Comparison of ENCODE assay signal across 13 cellular contexts in the genomic region with DNA sequence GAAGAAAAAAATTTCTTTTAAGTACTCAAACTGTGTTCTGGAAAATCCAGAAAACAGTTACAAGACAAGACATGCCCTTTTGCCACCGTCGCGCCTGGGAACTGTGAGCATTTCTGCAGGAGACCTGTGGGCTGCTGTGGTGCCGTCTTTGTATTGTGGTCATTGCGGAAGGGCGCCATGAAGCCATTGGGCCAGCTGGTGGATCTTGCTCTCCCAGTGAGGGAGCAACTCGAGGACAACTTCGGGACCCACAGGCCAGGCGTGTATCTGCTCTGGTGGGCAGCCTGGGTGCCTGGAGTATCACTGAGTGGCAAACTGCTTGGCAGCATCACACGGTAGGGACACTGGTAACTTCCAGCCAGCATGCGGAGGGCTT. TPM values are rescaled to one million over a fixed set of nuclear protein-coding genes. Genes with fewer than 3 reads are reported as not detected.
A peak's percentile ranks its signal among the peaks of the same experiment; 100 is the strongest.
DNase-seq lines count a peak whose midpoint lies in the region; ATAC-seq, FAIRE-seq and TF ChIP-seq lines count a peak whose summit lies in the region.
"Had no signal": no experiment of that assay in that cellular context is flagged by ENCODE, and none has a peak within 500 bp of the region (broad histone marks: within the 10 kb centered on the region; RNA-seq: fewer than 3 reads in every experiment).

No MANE protein-coding gene starts in this region.

- peak overlapping the region; percentile 85 for H3K27ac ChIP-seq in DND-41 (ENCODE audit: low read length)
- no peak overlapping the region for H3K27ac ChIP-seq in MM.1S (ENCODE audit: low read length)
- H3K27ac ChIP-seq in neutrophil = peak overlapping the region; percentile 97
- H3K27ac ChIP-seq: thoracic aorta had no signal

- no peaks in the 10 kb centered on the region for H3F3A ChIP-seq in MM.1S (ENCODE audit: insufficient read depth, low read length)

- H3K9ac ChIP-seq in DND-41 (ENCODE audit: low read depth, low read length) (peak overlapping the region; percentile 47), MM.1S (ENCODE audit: low read length) (no peak overlapping the region)

- no peak for TF ChIP-seq CTCF in DND-41 (IDR thresholded peaks at IDR 0.05; ENCODE audit: borderline replicate concordance, extremely low read depth, low read length, poor library complexity, severe bottlenecking)
- no peak for TF ChIP-seq CTCF in MM.1S (IDR thresholded peaks at IDR 0.05; ENCODE audit: low read length)
- TF ChIP-seq CTCF in bronchial epithelial cell (IDR thresholded peaks at IDR 0.05; ENCODE audit: insufficient read depth, low read length, severe bottlenecking) = no peak
- TF ChIP-seq CTCF in neutrophil (IDR thresholded peaks at IDR 0.05) = no peak
- no peak for TF ChIP-seq CTCF in BE2C (IDR thresholded peaks at IDR 0.05; ENCODE audit: low read depth, low read length)

- H3K27me3 ChIP-seq in DND-41 (ENCODE audit: insufficient read depth, low read length, poor library complexity) = no peaks in the 10 kb centered on the region
- H3K27me3 ChIP-seq in MM.1S (replicated peaks; ENCODE audit: insufficient read depth, low read length) = no peaks in the 10 kb centered on the region
- H3K27me3 ChIP-seq in bronchial epithelial cell (ENCODE audit: control insufficient read depth, insufficient read depth, low read length) = no peaks in the 10 kb centered on the region
- no peaks in the 10 kb centered on the region for H3K27me3 ChIP-seq in neutrophil
- H3K27me3 ChIP-seq in BE2C = no peaks in the 10 kb centered on the region

- H3K4me1 ChIP-seq in DND-41 (ENCODE audit: insufficient read depth, low read length) (peaks cover 20% of the 10 kb centered on the region), MM.1S (ENCODE audit: low read length) (peaks cover 11% of the 10 kb centered on the region), neutrophil (ENCODE audit: control insufficient read depth in 1 of 2, insufficient read depth in 1 of 2, low read depth in 1 of 2, low read length in 1 of 2) (peaks cover 80 to 85% of the 10 kb centered on the region in 2 experiments), BE2C (no peaks in the 10 kb centered on the region)

- no peak for FAIRE-seq in bronchial epithelial cell (lab: Jason Lieb, UNC)

- DNase-seq in DND-41 (no peak), MM.1S (no peak), bronchial epithelial cell (ENCODE audit: low read depth) (peak; percentile 35), EL (no peak), BE2C (no peak), NCI-H446 (lab: John Stamatoyannopoulos, UW) (no peak)
- DNase-seq: Calu3, hippocampal formation, midbrain, NCI-H1694 had no signal

- H3K9me2 ChIP-seq in MM.1S (replicated peaks; ENCODE audit: insufficient read depth, low read length) = no peaks in the 10 kb centered on the region

- H3K36me3 ChIP-seq in DND-41 (ENCODE audit: insufficient read depth, low read length) = no peaks in the 10 kb centered on the region
- H3K36me3 ChIP-seq in MM.1S (replicated peaks; ENCODE audit: insufficient read depth, low read length) = no peaks in the 10 kb centered on the region
- no peaks in the 10 kb centered on the region for H3K36me3 ChIP-seq in bronchial epithelial cell (ENCODE audit: control insufficient read depth, insufficient read depth, low read length)
- H3K36me3 ChIP-seq in neutrophil = no peaks in the 10 kb centered on the region
- no peaks in the 10 kb centered on the region for H3K36me3 ChIP-seq in BE2C
- H3K36me3 ChIP-seq: thoracic aorta had no signal

- peak overlapping the region; percentile 74 for H3K4me2 ChIP-seq in DND-41 (ENCODE audit: insufficient read depth, low read length)
- H3K4me2 ChIP-seq in MM.1S (ENCODE audit: low read depth, low read length) = no peak overlapping the region; the same call in 1 of the 2 replicates

- no peak for ATAC-seq in DND-41 (ENCODE audit: insufficient read depth, low read depth)
- ATAC-seq in activated CD4-positive, CD25-positive, alpha-beta regulatory T cell treated with anti-CD3 and anti-CD28 coated beads, Interleukin-2, amount 50 U/mL, for 24 hours = no peak

- no peaks in the 10 kb centered on the region for H3K9me3 ChIP-seq in DND-41 (ENCODE audit: insufficient read depth, low read length, severe bottlenecking)
- H3K9me3 ChIP-seq in MM.1S (replicated peaks; ENCODE audit: insufficient read depth, low read length) = no peaks in the 10 kb centered on the region
- H3K9me3 ChIP-seq in neutrophil = no peaks in the 10 kb centered on the region
- H3K9me3 ChIP-seq in BE2C = no peaks in the 10 kb centered on the region
- H3K9me3 ChIP-seq: thoracic aorta had no signal

- H3K4me3 ChIP-seq in DND-41 (ENCODE audit: low read depth in 1 of 2, low read length in 2 of 2) (peak overlapping the region in 1 of 2 experiments; percentile 59; a peak in 2 of 4 replicates), MM.1S (ENCODE audit: low read length) (no peak overlapping the region), bronchial epithelial cell (ENCODE audit: low read depth, low read length) (no peak overlapping the region), neutrophil (ENCODE audit: low read depth in 1 of 2, low read length in 1 of 2) (peak overlapping the region; percentile 44 to 45), BE2C (ENCODE audit: low read depth, low read length) (no peak overlapping the region)

- H2AFZ ChIP-seq in DND-41 (ENCODE audit: low read depth, low read length) = peak overlapping the region; percentile 88
- H2AFZ ChIP-seq in MM.1S (ENCODE audit: low read length) = peak overlapping the region; percentile 49

- H3K79me2 ChIP-seq in DND-41 (ENCODE audit: insufficient read depth, low read length) (no peaks in the 10 kb centered on the region), MM.1S (ENCODE audit: low read length) (no peaks in the 10 kb centered on the region)

- H4K20me1 ChIP-seq in DND-41 (ENCODE audit: insufficient read depth, low read length) (no peaks in the 10 kb centered on the region), MM.1S (ENCODE audit: insufficient read depth, low read length) (no peaks in the 10 kb centered on the region)

RNA-seq across cellular contexts. Expression of gene THEMIS2, which starts 3.8 kb away (rescaled TPM):
- 2.1 and 2.4 TPM in 2 replicates for total RNA-seq in bronchial epithelial cell
- 2.0 TPM for polyA plus RNA-seq in BE2C (2012; ENCODE audit: insufficient read depth, insufficient read length, low read depth)

RNA-seq across cellular contexts. Expression of gene PPP1R8, which starts 38.0 kb away (rescaled TPM):
- 46.7 and 51.9 TPM in 2 replicates for total RNA-seq in bronchial epithelial cell
- polyA plus RNA-seq in BE2C (2012; ENCODE audit: insufficient read depth, insufficient read length, low read depth) = 55.5 TPM

RNA-seq across cellular contexts. Expression of gene RPA2, which starts 45.8 kb away (rescaled TPM):
- 20.5 and 25.0 TPM in 2 replicates for total RNA-seq in bronchial epithelial cell
- 56.4 TPM for polyA plus RNA-seq in BE2C (2012; ENCODE audit: insufficient read depth, insufficient read length, low read depth)

Comparison
In these comparisons a context has a peak if more than half of its experiments do, and no peak if none do; other contexts are left out.
1. H3K4me3 ChIP-seq: peak in neutrophil (2 of 2); none in MM.1S (single experiment), bronchial epithelial cell (single experiment) and BE2C (single experiment).